ENCODE assay signal across 1 cellular context in genomic region chr9:133167096-133167695, GRCh38.
TF ChIP-seq lines count a peak whose summit lies in the region.

No MANE protein-coding gene starts in this region.

TF ChIP-seq in K562, 482 proteins besides CTCF, POLR2A, EP300 and RAD21:
- no peak for TF ChIP-seq ZNF282 (CRISPR knock-in tag; IDR thresholded peaks at IDR 0.05)
- no peak for TF ChIP-seq BACH1 (tag; IDR thresholded peaks at IDR 0.05)
- no peak for TF ChIP-seq ZNF324 (CRISPR knock-in tag; IDR thresholded peaks at IDR 0.05)
- TF ChIP-seq IFI16 (CRISPR knock-in tag; IDR thresholded peaks at IDR 0.05) = no peak
- no peak for TF ChIP-seq PKNOX1 (IDR thresholded peaks at IDR 0.05)
- no peak for TF ChIP-seq HES1 (IDR thresholded peaks at IDR 0.05; ENCODE audit: low read depth)
- no peak for TF ChIP-seq RB1 (IDR thresholded peaks at IDR 0.05; ENCODE audit: low read depth)
- TF ChIP-seq NONO (IDR thresholded peaks at IDR 0.05; ENCODE audit: low read depth in 2 of 2, low read length in 1 of 2) = no peak
- no peak for TF ChIP-seq AFF4 (CRISPR knock-in tag; IDR thresholded peaks at IDR 0.05)
- TF ChIP-seq ELF2 (CRISPR knock-in tag; IDR thresholded peaks at IDR 0.05) = no peak
- no peak for TF ChIP-seq GABPB1 (CRISPR knock-in tag; IDR thresholded peaks at IDR 0.05)
- TF ChIP-seq CREB1 (IDR thresholded peaks at IDR 0.05) = no peak
- TF ChIP-seq CREB1 (CRISPR knock-in tag; IDR thresholded peaks at IDR 0.05) = no peak
- no peak for TF ChIP-seq PBX2 (CRISPR knock-in tag; IDR thresholded peaks at IDR 0.05; ENCODE audit: low read depth)
- TF ChIP-seq PBX2 (tag; conservative IDR thresholded peaks at IDR 0.05; ENCODE audit: low read depth) = no peak
